ENCODE assay signal across 2 cellular contexts in the genomic region with DNA sequence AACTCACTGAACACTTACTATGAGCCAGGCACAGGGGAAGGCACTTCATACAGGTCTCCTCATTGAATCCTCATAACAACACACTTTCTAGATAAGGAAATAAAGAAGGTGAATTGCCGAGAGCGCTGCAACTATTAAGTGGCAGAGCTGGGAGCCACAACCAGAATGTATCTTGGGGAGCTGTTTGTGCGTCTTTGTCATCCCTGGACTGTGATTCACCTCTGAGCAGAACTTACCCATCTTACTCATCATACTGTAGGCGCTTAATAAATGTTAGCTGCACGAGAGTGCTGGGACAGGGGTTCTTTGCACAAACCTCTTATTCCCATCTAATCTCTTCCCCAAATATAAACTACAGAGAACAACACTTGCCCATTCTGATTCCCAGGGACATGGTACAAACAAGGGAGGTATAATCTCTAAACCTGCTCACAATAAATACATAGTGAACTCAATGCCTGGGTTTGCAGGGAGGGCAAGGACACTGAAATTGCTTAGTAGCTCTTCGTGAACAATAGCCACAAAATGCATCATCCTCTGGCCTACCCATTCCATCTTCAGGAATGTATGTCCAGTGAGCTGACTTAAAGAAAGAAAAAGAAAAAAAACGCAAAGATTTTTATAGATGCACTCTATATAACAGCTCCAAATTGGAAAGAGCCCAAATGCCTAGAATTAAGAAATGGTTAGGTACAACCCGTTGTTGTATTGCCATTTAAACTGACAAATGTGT.
TF ChIP-seq lines count a peak whose summit lies in the region.

No MANE protein-coding gene starts in this region.

TF ChIP-seq in A549, 52 proteins besides CTCF, POLR2A, EP300 and RAD21:
- TF ChIP-seq, protein P1, sequence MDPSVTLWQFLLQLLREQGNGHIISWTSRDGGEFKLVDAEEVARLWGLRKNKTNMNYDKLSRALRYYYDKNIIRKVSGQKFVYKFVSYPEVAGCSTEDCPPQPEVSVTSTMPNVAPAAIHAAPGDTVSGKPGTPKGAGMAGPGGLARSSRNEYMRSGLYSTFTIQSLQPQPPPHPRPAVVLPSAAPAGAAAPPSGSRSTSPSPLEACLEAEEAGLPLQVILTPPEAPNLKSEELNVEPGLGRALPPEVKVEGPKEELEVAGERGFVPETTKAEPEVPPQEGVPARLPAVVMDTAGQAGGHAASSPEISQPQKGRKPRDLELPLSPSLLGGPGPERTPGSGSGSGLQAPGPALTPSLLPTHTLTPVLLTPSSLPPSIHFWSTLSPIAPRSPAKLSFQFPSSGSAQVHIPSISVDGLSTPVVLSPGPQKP (IDR thresholded peaks at IDR 0.05; ENCODE audit: low read depth, low read length), result no peak
- TF ChIP-seq RCOR1 (IDR thresholded peaks at IDR 0.05; ENCODE audit: low read depth, low read length) (no peak), NPAS2 (CRISPR knock-in tag; IDR thresholded peaks at IDR 0.05; ENCODE audit: borderline replicate concordance) (no peak), KDM5A (IDR thresholded peaks at IDR 0.05) (no peak), TP53 (CRISPR knock-in tag; IDR thresholded peaks at IDR 0.05) (no peak), RNF2 (IDR thresholded peaks at IDR 0.05; ENCODE audit: borderline replicate concordance, low read depth) (no peak), JUN (IDR thresholded peaks at IDR 0.05) (no peak), HOXB13 (CRISPR knock-in tag; IDR thresholded peaks at IDR 0.05; ENCODE audit: low read depth) (no peak)
- TF ChIP-seq, protein P2, sequence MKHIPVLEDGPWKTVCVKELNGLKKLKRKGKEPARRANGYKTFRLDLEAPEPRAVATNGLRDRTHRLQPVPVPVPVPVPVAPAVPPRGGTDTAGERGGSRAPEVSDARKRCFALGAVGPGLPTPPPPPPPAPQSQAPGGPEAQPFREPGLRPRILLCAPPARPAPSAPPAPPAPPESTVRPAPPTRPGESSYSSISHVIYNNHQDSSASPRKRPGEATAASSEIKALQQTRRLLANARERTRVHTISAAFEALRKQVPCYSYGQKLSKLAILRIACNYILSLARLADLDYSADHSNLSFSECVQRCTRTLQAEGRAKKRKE (CRISPR knock-in tag; IDR thresholded peaks at IDR 0.05; ENCODE audit: low read depth), result no peak
- TF ChIP-seq, protein P3, sequence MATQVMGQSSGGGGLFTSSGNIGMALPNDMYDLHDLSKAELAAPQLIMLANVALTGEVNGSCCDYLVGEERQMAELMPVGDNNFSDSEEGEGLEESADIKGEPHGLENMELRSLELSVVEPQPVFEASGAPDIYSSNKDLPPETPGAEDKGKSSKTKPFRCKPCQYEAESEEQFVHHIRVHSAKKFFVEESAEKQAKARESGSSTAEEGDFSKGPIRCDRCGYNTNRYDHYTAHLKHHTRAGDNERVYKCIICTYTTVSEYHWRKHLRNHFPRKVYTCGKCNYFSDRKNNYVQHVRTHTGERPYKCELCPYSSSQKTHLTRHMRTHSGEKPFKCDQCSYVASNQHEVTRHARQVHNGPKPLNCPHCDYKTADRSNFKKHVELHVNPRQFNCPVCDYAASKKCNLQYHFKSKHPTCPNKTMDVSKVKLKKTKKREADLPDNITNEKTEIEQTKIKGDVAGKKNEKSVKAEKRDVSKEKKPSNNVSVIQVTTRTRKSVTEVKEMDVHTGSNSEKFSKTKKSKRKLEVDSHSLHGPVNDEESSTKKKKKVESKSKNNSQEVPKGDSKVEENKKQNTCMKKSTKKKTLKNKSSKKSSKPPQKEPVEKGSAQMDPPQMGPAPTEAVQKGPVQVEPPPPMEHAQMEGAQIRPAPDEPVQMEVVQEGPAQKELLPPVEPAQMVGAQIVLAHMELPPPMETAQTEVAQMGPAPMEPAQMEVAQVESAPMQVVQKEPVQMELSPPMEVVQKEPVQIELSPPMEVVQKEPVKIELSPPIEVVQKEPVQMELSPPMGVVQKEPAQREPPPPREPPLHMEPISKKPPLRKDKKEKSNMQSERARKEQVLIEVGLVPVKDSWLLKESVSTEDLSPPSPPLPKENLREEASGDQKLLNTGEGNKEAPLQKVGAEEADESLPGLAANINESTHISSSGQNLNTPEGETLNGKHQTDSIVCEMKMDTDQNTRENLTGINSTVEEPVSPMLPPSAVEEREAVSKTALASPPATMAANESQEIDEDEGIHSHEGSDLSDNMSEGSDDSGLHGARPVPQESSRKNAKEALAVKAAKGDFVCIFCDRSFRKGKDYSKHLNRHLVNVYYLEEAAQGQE (IDR thresholded peaks at IDR 0.05), result no peak
- TF ChIP-seq, protein P4, sequence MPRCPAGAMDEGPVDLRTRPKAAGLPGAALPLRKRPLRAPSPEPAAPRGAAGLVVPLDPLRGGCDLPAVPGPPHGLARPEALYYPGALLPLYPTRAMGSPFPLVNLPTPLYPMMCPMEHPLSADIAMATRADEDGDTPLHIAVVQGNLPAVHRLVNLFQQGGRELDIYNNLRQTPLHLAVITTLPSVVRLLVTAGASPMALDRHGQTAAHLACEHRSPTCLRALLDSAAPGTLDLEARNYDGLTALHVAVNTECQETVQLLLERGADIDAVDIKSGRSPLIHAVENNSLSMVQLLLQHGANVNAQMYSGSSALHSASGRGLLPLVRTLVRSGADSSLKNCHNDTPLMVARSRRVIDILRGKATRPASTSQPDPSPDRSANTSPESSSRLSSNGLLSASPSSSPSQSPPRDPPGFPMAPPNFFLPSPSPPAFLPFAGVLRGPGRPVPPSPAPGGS (IDR thresholded peaks at IDR 0.05), result no peak

TF ChIP-seq in HepG2, 621 proteins besides CTCF, POLR2A, EP300 and RAD21:
- no peak for TF ChIP-seq SNAI1 (CRISPR knock-in tag; IDR thresholded peaks at IDR 0.05; ENCODE audit: borderline replicate concordance)
- no peak for TF ChIP-seq KDM4B (CRISPR knock-in tag; IDR thresholded peaks at IDR 0.05)
- TF ChIP-seq, protein P5, sequence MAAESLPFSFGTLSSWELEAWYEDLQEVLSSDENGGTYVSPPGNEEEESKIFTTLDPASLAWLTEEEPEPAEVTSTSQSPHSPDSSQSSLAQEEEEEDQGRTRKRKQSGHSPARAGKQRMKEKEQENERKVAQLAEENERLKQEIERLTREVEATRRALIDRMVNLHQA (CRISPR knock-in tag; IDR thresholded peaks at IDR 0.05), result no peak
- TF ChIP-seq ZNF83 (CRISPR knock-in tag; IDR thresholded peaks at IDR 0.05; ENCODE audit: borderline replicate concordance), result no peak
- TF ChIP-seq RELA (CRISPR knock-in tag; IDR thresholded peaks at IDR 0.05), result no peak
- TF ChIP-seq ZNF20 (CRISPR knock-in tag; IDR thresholded peaks at IDR 0.05), result no peak
- no peak for TF ChIP-seq ZSCAN25 (CRISPR knock-in tag; IDR thresholded peaks at IDR 0.05)
- no peak for TF ChIP-seq ZNF326 (CRISPR knock-in tag; IDR thresholded peaks at IDR 0.05; ENCODE audit: borderline replicate concordance)
- TF ChIP-seq ZZZ3 (CRISPR knock-in tag; IDR thresholded peaks at IDR 0.05; ENCODE audit: borderline replicate concordance), result no peak
- no peak for TF ChIP-seq ZNF44 (CRISPR knock-in tag; IDR thresholded peaks at IDR 0.05)
- TF ChIP-seq ZNF510 (CRISPR knock-in tag; IDR thresholded peaks at IDR 0.05; ENCODE audit: low read depth), result no peak
- TF ChIP-seq, protein P6, sequence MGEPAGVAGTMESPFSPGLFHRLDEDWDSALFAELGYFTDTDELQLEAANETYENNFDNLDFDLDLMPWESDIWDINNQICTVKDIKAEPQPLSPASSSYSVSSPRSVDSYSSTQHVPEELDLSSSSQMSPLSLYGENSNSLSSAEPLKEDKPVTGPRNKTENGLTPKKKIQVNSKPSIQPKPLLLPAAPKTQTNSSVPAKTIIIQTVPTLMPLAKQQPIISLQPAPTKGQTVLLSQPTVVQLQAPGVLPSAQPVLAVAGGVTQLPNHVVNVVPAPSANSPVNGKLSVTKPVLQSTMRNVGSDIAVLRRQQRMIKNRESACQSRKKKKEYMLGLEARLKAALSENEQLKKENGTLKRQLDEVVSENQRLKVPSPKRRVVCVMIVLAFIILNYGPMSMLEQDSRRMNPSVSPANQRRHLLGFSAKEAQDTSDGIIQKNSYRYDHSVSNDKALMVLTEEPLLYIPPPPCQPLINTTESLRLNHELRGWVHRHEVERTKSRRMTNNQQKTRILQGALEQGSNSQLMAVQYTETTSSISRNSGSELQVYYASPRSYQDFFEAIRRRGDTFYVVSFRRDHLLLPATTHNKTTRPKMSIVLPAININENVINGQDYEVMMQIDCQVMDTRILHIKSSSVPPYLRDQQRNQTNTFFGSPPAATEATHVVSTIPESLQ (CRISPR knock-in tag; conservative IDR thresholded peaks at IDR 0.05), result no peak
- no peak for TF ChIP-seq TP53 (CRISPR knock-in tag; conservative IDR thresholded peaks at IDR 0.05)
- TF ChIP-seq RFX3 (CRISPR knock-in tag; IDR thresholded peaks at IDR 0.05), result no peak
- TF ChIP-seq, protein P7, sequence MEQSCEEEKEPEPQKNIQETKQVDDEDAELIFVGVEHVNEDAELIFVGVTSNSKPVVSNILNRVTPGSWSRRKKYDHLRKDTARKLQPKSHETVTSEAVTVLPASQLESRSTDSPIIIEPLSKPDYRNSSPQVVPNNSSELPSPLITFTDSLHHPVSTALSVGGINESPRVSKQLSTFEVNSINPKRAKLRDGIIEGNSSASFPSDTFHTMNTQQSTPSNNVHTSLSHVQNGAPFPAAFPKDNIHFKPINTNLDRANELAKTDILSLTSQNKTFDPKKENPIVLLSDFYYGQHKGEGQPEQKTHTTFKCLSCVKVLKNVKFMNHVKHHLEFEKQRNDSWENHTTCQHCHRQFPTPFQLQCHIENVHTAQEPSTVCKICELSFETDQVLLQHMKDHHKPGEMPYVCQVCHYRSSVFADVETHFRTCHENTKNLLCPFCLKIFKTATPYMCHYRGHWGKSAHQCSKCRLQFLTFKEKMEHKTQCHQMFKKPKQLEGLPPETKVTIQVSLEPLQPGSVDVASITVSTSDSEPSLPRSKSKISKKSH (CRISPR knock-in tag; IDR thresholded peaks at IDR 0.05; ENCODE audit: borderline replicate concordance), result no peak
TF ChIP-seq in HepG2: peak in this region for 0.
